ENCODE assay signal across 1 cellular context in the genomic region with DNA sequence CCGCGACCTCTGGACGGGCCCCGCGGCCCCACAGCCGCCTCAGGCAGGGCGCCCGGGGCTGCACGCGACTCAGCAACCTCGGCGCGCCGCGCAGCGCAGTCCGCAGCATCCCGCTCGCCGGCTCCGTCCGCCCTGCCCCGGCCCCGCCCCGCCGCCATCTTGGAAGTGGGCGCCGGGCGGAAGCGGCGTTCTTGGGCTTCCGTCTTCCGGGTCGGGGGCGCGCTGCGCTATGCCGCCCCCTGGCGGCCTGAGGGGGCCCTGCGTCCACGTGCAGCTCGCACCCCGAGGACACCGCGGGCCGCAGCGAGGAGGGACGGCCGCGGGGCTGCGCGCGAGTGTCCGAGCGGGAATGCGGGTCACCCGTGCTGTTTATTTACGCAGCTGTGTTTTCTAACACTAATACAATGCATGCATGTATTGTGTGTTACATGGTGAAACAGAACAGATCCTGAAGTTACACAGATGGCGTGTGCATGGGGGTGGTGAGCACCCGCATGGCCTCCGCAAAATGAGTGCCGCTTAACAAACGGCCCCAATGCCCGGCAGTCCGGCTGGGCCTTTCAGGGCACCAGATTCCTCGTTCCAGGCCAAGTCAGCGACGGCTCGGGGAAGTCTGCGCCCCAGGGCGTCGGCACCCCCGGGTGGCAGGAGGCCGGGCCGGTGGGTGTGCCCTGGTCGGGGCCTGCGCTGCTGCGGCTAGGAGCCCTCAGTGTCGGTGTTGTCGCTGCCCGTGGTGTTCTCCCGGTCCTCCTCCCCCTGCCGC.
TF ChIP-seq lines count a peak whose summit lies in the region.

Gene DNLZ (minus strand): TSS at position 139 of the 763 bp plus-strand sequence. CDS start 30 bp downstream, at position 109.

TF ChIP-seq in GM12878, 131 proteins besides CTCF, POLR2A, EP300 and RAD21 (continued from another document):
- TF ChIP-seq TAF1 (IDR thresholded peaks at IDR 0.05; ENCODE audit: borderline replicate concordance, low read depth, low read length): peak; percentile 66; the same call in 1 of the 2 replicates
- TF ChIP-seq RUNX3 (IDR thresholded peaks at IDR 0.05; ENCODE audit: low read length): no peak
- TF ChIP-seq POLR2AphosphoS2 (IDR thresholded peaks at IDR 0.05; ENCODE audit: low read depth, low read length): 0 out of 2 replicates have a peak, but pooled peaks have one; percentile 15
- TF ChIP-seq MEF2A (IDR thresholded peaks at IDR 0.05; ENCODE audit: insufficient read depth, low read depth, low read length): no peak
- TF ChIP-seq MEF2B (IDR thresholded peaks at IDR 0.05; ENCODE audit: partially characterized antibody, poor library complexity, severe bottlenecking): no peak
- TF ChIP-seq, protein P1, sequence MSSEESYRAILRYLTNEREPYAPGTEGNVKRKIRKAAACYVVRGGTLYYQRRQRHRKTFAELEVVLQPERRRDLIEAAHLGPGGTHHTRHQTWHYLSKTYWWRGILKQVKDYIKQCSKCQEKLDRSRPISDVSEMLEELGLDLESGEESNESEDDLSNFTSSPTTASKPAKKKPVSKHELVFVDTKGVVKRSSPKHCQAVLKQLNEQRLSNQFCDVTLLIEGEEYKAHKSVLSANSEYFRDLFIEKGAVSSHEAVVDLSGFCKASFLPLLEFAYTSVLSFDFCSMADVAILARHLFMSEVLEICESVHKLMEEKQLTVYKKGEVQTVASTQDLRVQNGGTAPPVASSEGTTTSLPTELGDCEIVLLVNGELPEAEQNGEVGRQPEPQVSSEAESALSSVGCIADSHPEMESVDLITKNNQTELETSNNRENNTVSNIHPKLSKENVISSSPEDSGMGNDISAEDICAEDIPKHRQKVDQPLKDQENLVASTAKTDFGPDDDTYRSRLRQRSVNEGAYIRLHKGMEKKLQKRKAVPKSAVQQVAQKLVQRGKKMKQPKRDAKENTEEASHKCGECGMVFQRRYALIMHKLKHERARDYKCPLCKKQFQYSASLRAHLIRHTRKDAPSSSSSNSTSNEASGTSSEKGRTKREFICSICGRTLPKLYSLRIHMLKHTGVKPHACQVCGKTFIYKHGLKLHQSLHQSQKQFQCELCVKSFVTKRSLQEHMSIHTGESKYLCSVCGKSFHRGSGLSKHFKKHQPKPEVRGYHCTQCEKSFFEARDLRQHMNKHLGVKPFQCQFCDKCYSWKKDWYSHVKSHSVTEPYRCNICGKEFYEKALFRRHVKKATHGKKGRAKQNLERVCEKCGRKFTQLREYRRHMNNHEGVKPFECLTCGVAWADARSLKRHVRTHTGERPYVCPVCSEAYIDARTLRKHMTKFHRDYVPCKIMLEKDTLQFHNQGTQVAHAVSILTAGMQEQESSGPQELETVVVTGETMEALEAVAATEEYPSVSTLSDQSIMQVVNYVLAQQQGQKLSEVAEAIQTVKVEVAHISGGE (CRISPR knock-in tag; IDR thresholded peaks at IDR 0.05): no peak
- TF ChIP-seq FOS (IDR thresholded peaks at IDR 0.05; ENCODE audit: borderline replicate concordance, extremely low read depth, insufficient read length): no peak
- 0 out of 2 replicates have a peak, but pooled peaks have one; percentile 56 for TF ChIP-seq NFXL1 (IDR thresholded peaks at IDR 0.05; ENCODE audit: borderline replicate concordance)
- peak; percentile 79; the same call in 1 of the 2 replicates for TF ChIP-seq ZNF207 (IDR thresholded peaks at IDR 0.05; ENCODE audit: borderline replicate concordance)
- TF ChIP-seq IRF3 (IDR thresholded peaks at IDR 0.05): no peak
- TF ChIP-seq SIN3A (IDR thresholded peaks at IDR 0.05; ENCODE audit: low read depth, low read length): no peak
- no peak for TF ChIP-seq MYB (IDR thresholded peaks at IDR 0.05; ENCODE audit: borderline replicate concordance, low read depth, low read length)
- peak; percentile 70 for TF ChIP-seq SIX5 (IDR thresholded peaks at IDR 0.05; ENCODE audit: low read depth, low read length, severe bottlenecking)
- no peak for TF ChIP-seq CHD1 (IDR thresholded peaks at IDR 0.05; ENCODE audit: low read depth, low read length)
- peak; percentile 87 for TF ChIP-seq IKZF1 (conservative IDR thresholded peaks at IDR 0.05)
- TF ChIP-seq SPI1 (IDR thresholded peaks at IDR 0.05; ENCODE audit: borderline replicate concordance, insufficient read depth, low read depth, low read length): no peak
- TF ChIP-seq TARDBP (IDR thresholded peaks at IDR 0.05; ENCODE audit: borderline replicate concordance): peak; percentile 73; the same call in 1 of the 2 replicates
- peak; percentile 57 for TF ChIP-seq CREM (IDR thresholded peaks at IDR 0.05; ENCODE audit: low read depth)
- peak; percentile 85 for TF ChIP-seq GABPA (IDR thresholded peaks at IDR 0.05; ENCODE audit: low read depth)
- TF ChIP-seq CBX3 (IDR thresholded peaks at IDR 0.05; ENCODE audit: borderline replicate concordance, low read depth): no peak
- TF ChIP-seq, protein P2, sequence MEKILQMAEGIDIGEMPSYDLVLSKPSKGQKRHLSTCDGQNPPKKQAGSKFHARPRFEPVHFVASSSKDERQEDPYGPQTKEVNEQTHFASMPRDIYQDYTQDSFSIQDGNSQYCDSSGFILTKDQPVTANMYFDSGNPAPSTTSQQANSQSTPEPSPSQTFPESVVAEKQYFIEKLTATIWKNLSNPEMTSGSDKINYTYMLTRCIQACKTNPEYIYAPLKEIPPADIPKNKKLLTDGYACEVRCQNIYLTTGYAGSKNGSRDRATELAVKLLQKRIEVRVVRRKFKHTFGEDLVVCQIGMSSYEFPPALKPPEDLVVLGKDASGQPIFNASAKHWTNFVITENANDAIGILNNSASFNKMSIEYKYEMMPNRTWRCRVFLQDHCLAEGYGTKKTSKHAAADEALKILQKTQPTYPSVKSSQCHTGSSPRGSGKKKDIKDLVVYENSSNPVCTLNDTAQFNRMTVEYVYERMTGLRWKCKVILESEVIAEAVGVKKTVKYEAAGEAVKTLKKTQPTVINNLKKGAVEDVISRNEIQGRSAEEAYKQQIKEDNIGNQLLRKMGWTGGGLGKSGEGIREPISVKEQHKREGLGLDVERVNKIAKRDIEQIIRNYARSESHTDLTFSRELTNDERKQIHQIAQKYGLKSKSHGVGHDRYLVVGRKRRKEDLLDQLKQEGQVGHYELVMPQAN (conservative IDR thresholded peaks at IDR 0.05): peak; percentile 95; the same call in 1 of the 2 replicates
- TF ChIP-seq CHD4 (IDR thresholded peaks at IDR 0.05): no peak
- TF ChIP-seq RBBP5 (conservative IDR thresholded peaks at IDR 0.05): no peak
- 0 out of 2 replicates have a peak, but pooled peaks have one; percentile 65 for TF ChIP-seq ZNF592 (IDR thresholded peaks at IDR 0.05)
- TF ChIP-seq TCF7 (IDR thresholded peaks at IDR 0.05; ENCODE audit: borderline replicate concordance): no peak
- no peak for TF ChIP-seq IRF4 (IDR thresholded peaks at IDR 0.05; ENCODE audit: low read depth, low read length)
- TF ChIP-seq GATAD2B (conservative IDR thresholded peaks at IDR 0.05; ENCODE audit: low read depth): peak; percentile 96
